Comparison of ENCODE assay signal across 9 cellular contexts in genomic region chr6:87907521-87907920, GRCh38.
DNase-seq lines count a peak whose midpoint lies in the region; ATAC-seq lines count a peak whose summit lies in the region.
"Had no signal": no experiment of that assay in that cellular context is flagged by ENCODE, and none has a peak within 500 bp of the region (broad histone marks: within the 10 kb centered on the region; RNA-seq: fewer than 3 reads in every experiment).

No MANE protein-coding gene starts in this region.

- no peaks in the 10 kb centered on the region for H3K9me3 Mint-ChIP-seq in activated CD4-positive, alpha-beta T cell treated with anti-CD3 and anti-CD28 coated beads for 36 hours (ENCODE audit: low read depth)
- H3K9me3 Mint-ChIP-seq in activated T-cell treated with anti-CD3 and anti-CD28 coated beads, Interleukin-2, amount 50 U/mL, for 72 hours: no peaks in the 10 kb centered on the region

- peak; percentile 27 for DNase-seq in activated CD4-positive, alpha-beta T cell treated with anti-CD3 and anti-CD28 coated beads for 36 hours
- no peak for DNase-seq in activated CD4-positive, alpha-beta T cell treated with anti-CD3 and anti-CD28 coated beads, Interleukin-2, amount 50 U/mL, for 1 hour
- peak; percentile 25 to 30 for DNase-seq in activated T-cell treated with anti-CD3 and anti-CD28 coated beads, Interleukin-2, amount 50 U/mL, for 72 hours
- DNase-seq in smooth muscle cell of the brain vasculature (ENCODE audit: low read depth, low spot score) (peak; percentile 29), NCI-H510A treated with DMSO at 0.1 percent for 48 hours (lab: John Stamatoyannopoulos, UW) (no peak), NCI-H2029 (lab: John Stamatoyannopoulos, UW) (no peak), NCI-H446 (lab: John Stamatoyannopoulos, UW) (no peak)
- DNase-seq: cortex of kidney had no signal

- no peak overlapping the region for H3K4me3 Mint-ChIP-seq in activated CD4-positive, alpha-beta T cell treated with anti-CD3 and anti-CD28 coated beads for 36 hours
- no peak overlapping the region for H3K4me3 Mint-ChIP-seq in activated T-cell treated with anti-CD3 and anti-CD28 coated beads, Interleukin-2, amount 50 U/mL, for 72 hours

- peak; percentile 73 for ATAC-seq in activated CD4-positive, alpha-beta T cell treated with anti-CD3 and anti-CD28 coated beads for 36 hours
- ATAC-seq in HG03342 (IDR thresholded peaks at IDR 0.05; ENCODE audit: unreplicated experiment): peak; percentile 42
- peak; percentile 79 to 85 for ATAC-seq in activated T-cell treated with anti-CD3 and anti-CD28 coated beads, Interleukin-2, amount 50 U/mL, for 72 hours (replicated peaks in 1 of 2)

- H3K36me3 Mint-ChIP-seq in activated CD4-positive, alpha-beta T cell treated with anti-CD3 and anti-CD28 coated beads for 36 hours (ENCODE audit: low read depth): no peaks in the 10 kb centered on the region
- no peaks in the 10 kb centered on the region for H3K36me3 Mint-ChIP-seq in activated T-cell treated with anti-CD3 and anti-CD28 coated beads, Interleukin-2, amount 50 U/mL, for 72 hours (ENCODE audit: insufficient read depth in 2 of 2)

- intact Hi-C loops in activated CD4-positive, alpha-beta T cell treated with anti-CD3 and anti-CD28 coated beads for 36 hours (cut with DNase I, micrococcal nuclease): loop anchor here (1.0 to 10.0 kb wide), 3 partner anchors 99 to 203 kb away; partner anchors contain the start of gene AKIRIN2 (in 1 of the 2)

- H3K4me1 Mint-ChIP-seq in activated CD4-positive, alpha-beta T cell treated with anti-CD3 and anti-CD28 coated beads for 36 hours: peaks cover 27% of the 10 kb centered on the region
- peaks cover 49% of the 10 kb centered on the region for H3K4me1 Mint-ChIP-seq in activated T-cell treated with anti-CD3 and anti-CD28 coated beads, Interleukin-2, amount 50 U/mL, for 72 hours (ENCODE audit: low read depth)

- POLR2A ChIA-PET in activated CD4-positive, alpha-beta T cell treated with anti-CD3 and anti-CD28 coated beads for 36 hours (lab: Charles Lee): no interaction called here

- CTCF ChIA-PET in activated CD4-positive, alpha-beta T cell treated with anti-CD3 and anti-CD28 coated beads for 36 hours (lab: Charles Lee): interaction anchor here (0.9 to 2.2 kb wide), 4 partner anchors 10 to 247 kb away, joined by 3 to 10 read pairs (median 3); no protein-coding TSS in a partner anchor

- H3K27ac Mint-ChIP-seq in activated CD4-positive, alpha-beta T cell treated with anti-CD3 and anti-CD28 coated beads for 36 hours: no peak overlapping the region
- H3K27ac Mint-ChIP-seq in activated T-cell treated with anti-CD3 and anti-CD28 coated beads, Interleukin-2, amount 50 U/mL, for 72 hours: no peak overlapping the region

- peaks cover 4% of the 10 kb centered on the region for H3K27me3 Mint-ChIP-seq in activated CD4-positive, alpha-beta T cell treated with anti-CD3 and anti-CD28 coated beads for 36 hours
- peaks cover 12% of the 10 kb centered on the region for H3K27me3 Mint-ChIP-seq in activated T-cell treated with anti-CD3 and anti-CD28 coated beads, Interleukin-2, amount 50 U/mL, for 72 hours (ENCODE audit: low read depth)

Comparison
In these comparisons a context has a peak if more than half of its experiments do, and no peak if none do; other contexts are left out.
1. DNase-seq: peak in activated CD4-positive, alpha-beta T cell treated with anti-CD3 and anti-CD28 coated beads for 36 hours (single experiment), activated T-cell treated with anti-CD3 and anti-CD28 coated beads, Interleukin-2, amount 50 U/mL, for 72 hours (2 of 2) and smooth muscle cell of the brain vasculature (single experiment); none in activated CD4-positive, alpha-beta T cell treated with anti-CD3 and anti-CD28 coated beads, Interleukin-2, amount 50 U/mL, for 1 hour (single experiment), NCI-H510A treated with DMSO at 0.1 percent for 48 hours (single experiment), NCI-H2029 (single experiment) and NCI-H446 (0 of 2).
2. Peak in every context shown above with its lines, with median percentiles within 50 percentile points of each other: ATAC-seq.